19 cellular contexts compared by ENCODE assay signal in the genomic region with DNA sequence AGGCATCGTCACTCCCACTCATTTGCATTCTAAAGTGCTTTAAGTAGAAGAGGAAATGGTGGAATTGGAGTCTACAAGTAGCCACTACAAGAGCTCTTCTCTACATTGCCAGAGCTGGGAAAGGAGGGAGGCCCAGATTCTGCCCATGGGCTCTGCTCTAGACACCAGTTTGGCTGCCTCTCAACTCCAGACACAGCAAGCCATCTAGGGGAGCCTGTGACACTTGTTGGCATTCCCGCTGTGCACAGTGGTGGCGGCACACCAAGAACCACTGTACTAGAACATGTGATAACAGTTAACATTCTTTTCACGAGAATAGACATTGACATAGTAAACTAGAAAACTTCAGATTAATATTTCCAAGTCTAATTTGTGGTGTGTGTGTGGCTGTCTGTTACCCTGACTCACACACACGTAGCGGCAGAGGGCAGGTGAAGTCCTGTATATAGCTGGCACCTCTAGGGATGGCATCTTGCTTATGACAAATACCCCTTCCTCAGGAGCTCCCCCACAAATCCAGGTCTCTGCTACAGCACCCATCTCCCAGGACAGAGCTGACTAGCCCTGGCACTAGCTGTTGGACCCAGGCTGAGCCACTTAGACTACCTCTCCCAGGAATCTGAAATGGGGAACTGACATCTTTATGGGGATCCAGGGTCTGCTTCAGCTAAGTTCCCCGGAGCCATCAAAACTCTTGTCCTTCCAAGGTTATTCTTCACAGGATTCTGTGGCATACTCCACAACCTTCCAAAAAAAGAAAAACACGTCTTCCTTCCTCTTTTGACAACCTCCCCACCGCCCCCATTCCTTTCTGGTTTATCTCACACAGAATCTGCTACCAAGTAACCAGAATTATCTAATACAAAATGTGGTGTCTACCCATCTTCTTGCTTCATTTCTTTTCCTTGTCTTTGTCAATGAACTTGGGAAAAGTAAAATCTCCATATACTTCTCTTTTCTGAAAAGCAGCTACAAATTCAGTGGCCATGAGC. TPM values are rescaled to one million over a fixed set of nuclear protein-coding genes. Genes with fewer than 3 reads are reported as not detected.
DNase-seq lines count a peak whose midpoint lies in the region; ATAC-seq and TF ChIP-seq lines count a peak whose summit lies in the region.
"Had no signal": no experiment of that assay in that cellular context is flagged by ENCODE, and none has a peak within 500 bp of the region (broad histone marks: within the 10 kb centered on the region; RNA-seq: fewer than 3 reads in every experiment).

No MANE protein-coding gene starts in this region.

- DNase-seq in CD4-positive, CD25-positive, alpha-beta regulatory T cell, result no peak
- no peak for DNase-seq in T-helper 17 cell
- peak; percentile 50 to 66 for DNase-seq in heart right ventricle
- DNase-seq in NCI-H526 treated with DMSO at 0.1 percent for 48 hours (lab: John Stamatoyannopoulos, UW), result no peak
- DNase-seq in stimulated activated CD4-positive, alpha-beta T cell treated with anti-CD3 and anti-CD28 coated beads, Interleukin-2, amount 100 ng/mL, for 24 hours, result no peak
- DNase-seq in naive thymus-derived CD8-positive, alpha-beta T cell, result no peak
- DNase-seq: activated CD8-positive, alpha-beta T cell treated with anti-CD3 and anti-CD28 coated beads, Interleukin-2, amount 10 ng/mL, durations not matched to agents 7 days and 5 days; activated gamma-delta T cell; DMS 273 treated with DMSO at 0.1 percent for 48 hours; mesenchymal stem cell; NCI-H1694 treated with DMSO at 0.1 percent for 48 hours; NCI-H748 treated with DMSO at 0.1 percent for 48 hours; Peyer's patch; retina had no signal

- intact Hi-C loops in heart right ventricle (cut with DNase I), result loop anchor here in 6 of 10 donors (5.0 to 10.0 kb wide), 2 partner anchors 181 to 183 kb away; no protein-coding TSS in a partner anchor

- no peaks in the 10 kb centered on the region for H3K4me1 ChIP-seq in CD4-positive, CD25-positive, alpha-beta regulatory T cell (ENCODE audit: control insufficient read depth, insufficient read depth, low read length, poor library complexity, severe bottlenecking)
- peaks cover 0 to 21% (median 13%) of the 10 kb centered on the region in 9 donors for H3K4me1 ChIP-seq in heart right ventricle
- peaks cover 17 to 23% (median 20%) of the 10 kb centered on the region in 3 donors for H3K4me1 ChIP-seq in skeletal muscle tissue (ENCODE audit: control insufficient read depth in 3 of 3, insufficient read depth in 3 of 3, low read length in 3 of 3)
- H3K4me1 ChIP-seq: Peyer's patch had no signal

- WGBS in heart right ventricle, 2 donors, result 73% methylated on average over 9 of the region's 9 CpGs

- H3K27me3 ChIP-seq in CD4-positive, CD25-positive, alpha-beta regulatory T cell (ENCODE audit: control insufficient read depth, insufficient read depth, low read length), result no peaks in the 10 kb centered on the region
- no peaks in the 10 kb centered on the region for H3K27me3 ChIP-seq in heart right ventricle
- no peaks in the 10 kb centered on the region for H3K27me3 ChIP-seq in skeletal muscle tissue (ENCODE audit: control insufficient read depth in 3 of 3, insufficient read depth in 3 of 3, low read length in 3 of 3)
- H3K27me3 ChIP-seq: Peyer's patch had no signal

- peaks cover 0 to 3% (median 1%) of the 10 kb centered on the region in 4 donors for H3K4me1 Mint-ChIP-seq in CD4-positive, CD25-positive, alpha-beta regulatory T cell
- peaks cover 6% of the 10 kb centered on the region for H3K4me1 Mint-ChIP-seq in T-helper 17 cell
- peaks cover 0 to 8% (median 2%) of the 10 kb centered on the region in 4 donors for H3K4me1 Mint-ChIP-seq in naive thymus-derived CD8-positive, alpha-beta T cell

- no peak overlapping the region for H3K9ac ChIP-seq in skeletal muscle tissue (ENCODE audit: low read depth in 1 of 3, low read length in 3 of 3)

- no peak overlapping the region for H3K27ac ChIP-seq in CD4-positive, CD25-positive, alpha-beta regulatory T cell (ENCODE audit: insufficient read depth, low read length, poor library complexity, severe bottlenecking)
- H3K27ac ChIP-seq in heart right ventricle, result peak overlapping the region in 7 of 10 donors; percentile 1 to 70 (median 45)
- peak overlapping the region; percentile 10 for H3K27ac ChIP-seq in skeletal muscle tissue (ENCODE audit: low read depth, low read length)
- H3K27ac ChIP-seq: Peyer's patch, VCaP had no signal

- H3K9me3 ChIP-seq in CD4-positive, CD25-positive, alpha-beta regulatory T cell (ENCODE audit: control insufficient read depth in 2 of 2, low read length in 2 of 2), result no peaks in the 10 kb centered on the region
- H3K9me3 ChIP-seq in T-helper 17 cell (ENCODE audit: control insufficient read depth, low read length, poor library complexity, severe bottlenecking) (no peaks in the 10 kb centered on the region), heart right ventricle (no peaks in the 10 kb centered on the region), skeletal muscle tissue (ENCODE audit: control insufficient read depth in 3 of 3, low read length in 3 of 3) (no peaks in the 10 kb centered on the region)
- H3K9me3 ChIP-seq: Peyer's patch had no signal

- no peaks in the 10 kb centered on the region for H3K9me3 Mint-ChIP-seq in CD4-positive, CD25-positive, alpha-beta regulatory T cell
- no peaks in the 10 kb centered on the region for H3K9me3 Mint-ChIP-seq in naive thymus-derived CD8-positive, alpha-beta T cell

- peaks cover 85% of the 10 kb centered on the region for H3K36me3 ChIP-seq in CD4-positive, CD25-positive, alpha-beta regulatory T cell (ENCODE audit: control insufficient read depth, insufficient read depth, low read length)
- H3K36me3 ChIP-seq in heart right ventricle, result peaks cover 0 to 100% (median 49%) of the 10 kb centered on the region in 9 donors
- peaks cover 35 to 50% (median 36%) of the 10 kb centered on the region in 3 donors for H3K36me3 ChIP-seq in skeletal muscle tissue (ENCODE audit: control insufficient read depth in 3 of 3, insufficient read depth in 3 of 3, low read length in 3 of 3)

- H3K27me3 Mint-ChIP-seq in CD4-positive, CD25-positive, alpha-beta regulatory T cell, result no peaks in the 10 kb centered on the region
- H3K27me3 Mint-ChIP-seq in T-helper 17 cell, result no peaks in the 10 kb centered on the region
- H3K27me3 Mint-ChIP-seq in naive thymus-derived CD8-positive, alpha-beta T cell, result no peaks in the 10 kb centered on the region

- TF ChIP-seq CTCF in heart right ventricle (IDR thresholded peaks at IDR 0.05), result no peak

- POLR2A ChIA-PET in naive thymus-derived CD8-positive, alpha-beta T cell (lab: Charles Lee), result no interaction called here

- peaks cover 68% of the 10 kb centered on the region for H3K36me3 Mint-ChIP-seq in CD4-positive, CD25-positive, alpha-beta regulatory T cell
- H3K36me3 Mint-ChIP-seq in T-helper 17 cell (ENCODE audit: low read depth), result peaks cover 12% of the 10 kb centered on the region
- peaks cover 12 to 93% (median 48%) of the 10 kb centered on the region in 3 donors for H3K36me3 Mint-ChIP-seq in naive thymus-derived CD8-positive, alpha-beta T cell

- peak overlapping the region in 2 of 3 donors; percentile 5 to 72 for H3K27ac Mint-ChIP-seq in CD4-positive, CD25-positive, alpha-beta regulatory T cell
- H3K27ac Mint-ChIP-seq in T-helper 17 cell, result peak overlapping the region; percentile 61
- H3K27ac Mint-ChIP-seq in naive thymus-derived CD8-positive, alpha-beta T cell, result peak overlapping the region in 2 of 10 donors; percentile 58 to 66
- H3K27ac Mint-ChIP-seq: activated CD8-positive, alpha-beta T cell treated with anti-CD3 and anti-CD28 coated beads, Interleukin-2, amount 10 ng/mL, durations not matched to agents 7 days and 5 days had no signal

- no peak overlapping the region for H3K4me3 ChIP-seq in CD4-positive, CD25-positive, alpha-beta regulatory T cell (ENCODE audit: low read depth, low read length)
- no peak overlapping the region for H3K4me3 ChIP-seq in heart right ventricle
- H3K4me3 ChIP-seq in skeletal muscle tissue (ENCODE audit: low read length in 3 of 3), result no peak overlapping the region
- H3K4me3 ChIP-seq: Peyer's patch had no signal

- no peak overlapping the region for H3K4me3 Mint-ChIP-seq in CD4-positive, CD25-positive, alpha-beta regulatory T cell
- H3K4me3 Mint-ChIP-seq in T-helper 17 cell, result no peak overlapping the region
- H3K4me3 Mint-ChIP-seq in naive thymus-derived CD8-positive, alpha-beta T cell, result no peak overlapping the region
- H3K4me3 Mint-ChIP-seq: activated CD8-positive, alpha-beta T cell treated with anti-CD3 and anti-CD28 coated beads, Interleukin-2, amount 10 ng/mL, durations not matched to agents 7 days and 5 days had no signal

- no peak for ATAC-seq in CD4-positive, CD25-positive, alpha-beta regulatory T cell (ENCODE audit: low read depth in 2 of 2)
- ATAC-seq in T-helper 17 cell (no peak), heart right ventricle (peak; percentile 66 to 98 (median 90)), esophagus mucosa (no peak)
- ATAC-seq in naive thymus-derived CD8-positive, alpha-beta T cell, result no peak
- ATAC-seq: activated CD8-positive, alpha-beta T cell treated with anti-CD3 and anti-CD28 coated beads, Interleukin-2, amount 10 ng/mL, durations not matched to agents 7 days and 5 days had no signal

RNA-seq across cellular contexts. Expression of a gene that starts 54.7 kb away (rescaled TPM):
- total RNA-seq in CD4-positive, CD25-positive, alpha-beta regulatory T cell, result not detected
- not detected for polyA plus RNA-seq in CD4-positive, CD25-positive, alpha-beta regulatory T cell
- total RNA-seq in T-helper 17 cell, result under 1 TPM in 1 of 2 donors, not detected in 1; 0.35 TPM
- total RNA-seq in heart right ventricle, result not detected
- polyA plus RNA-seq in heart right ventricle, result not detected
- 156 TPM for total RNA-seq in skeletal muscle tissue
- total RNA-seq in esophagus mucosa, result not detected
- not detected for total RNA-seq in naive thymus-derived CD8-positive, alpha-beta T cell
- polyA plus RNA-seq in naive thymus-derived CD8-positive, alpha-beta T cell, result not detected
- total RNA-seq: activated CD8-positive, alpha-beta T cell treated with anti-CD3 and anti-CD28 coated beads, Interleukin-2, amount 10 ng/mL, durations not matched to agents 7 days and 5 days; glomerular endothelial cell; HT-29; Peyer's patch had no signal

Comparison
In these comparisons a context has a peak if more than half of its experiments do, and no peak if none do; other contexts are left out.
1. ATAC-seq: peak in heart right ventricle (8 of 8); none in CD4-positive, CD25-positive, alpha-beta regulatory T cell (0 of 2), T-helper 17 cell (single experiment), esophagus mucosa (single experiment) and naive thymus-derived CD8-positive, alpha-beta T cell (0 of 2).
2. DNase-seq: peak in heart right ventricle (2 of 2); none in CD4-positive, CD25-positive, alpha-beta regulatory T cell (0 of 3), T-helper 17 cell (0 of 3), NCI-H526 treated with DMSO at 0.1 percent for 48 hours (single experiment), stimulated activated CD4-positive, alpha-beta T cell treated with anti-CD3 and anti-CD28 coated beads, Interleukin-2, amount 100 ng/mL, for 24 hours (0 of 2) and naive thymus-derived CD8-positive, alpha-beta T cell (0 of 10).
3. RNA of a gene that starts 54.7 kb away (total RNA-seq): 156 TPM in skeletal muscle tissue (single experiment); 0.35 TPM in T-helper 17 cell, not detected in CD4-positive, CD25-positive, alpha-beta regulatory T cell (single experiment), not detected in heart right ventricle, not detected in esophagus mucosa (single experiment) and not detected in naive thymus-derived CD8-positive, alpha-beta T cell; every median in the first group is over 100 times any median in the second.